6 cellular contexts compared by ENCODE assay signal in the genomic region with DNA sequence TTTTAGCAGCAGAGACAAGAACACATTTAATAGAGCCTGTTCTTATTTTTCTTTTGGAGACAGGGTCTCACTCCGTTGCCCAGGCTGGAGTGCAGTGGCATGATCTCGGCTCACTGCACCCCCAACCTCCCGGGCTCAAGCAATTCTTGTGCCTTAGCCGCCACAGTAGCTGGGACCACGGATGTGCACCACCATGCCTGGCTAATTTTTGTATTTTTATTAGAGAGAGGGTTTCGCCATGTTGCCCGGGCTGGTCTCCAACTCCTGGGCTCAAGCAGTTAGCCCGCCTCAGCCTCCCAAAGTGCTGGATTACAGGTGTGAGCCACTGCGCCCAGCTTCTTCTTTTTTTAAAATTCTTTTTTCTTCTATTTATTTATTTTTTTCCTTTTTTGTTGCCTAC. TPM values are rescaled to one million over a fixed set of nuclear protein-coding genes. Genes with fewer than 3 reads are reported as not detected.
"Had no signal": no experiment of that assay in that cellular context is flagged by ENCODE, and none has a peak within 500 bp of the region (broad histone marks: within the 10 kb centered on the region; RNA-seq: fewer than 3 reads in every experiment).

No MANE protein-coding gene starts in this region.

- H3K4me3 ChIP-seq: GM23338, K562 had no signal

- H3K4me3 Mint-ChIP-seq: GM23338, H9 had no signal

- H3K27ac Mint-ChIP-seq: GM23338 had no signal

- ATAC-seq: GM23338, K562 had no signal

- DNase-seq: H9, HCEC 1CT, IMR-90 had no signal

RNA-seq across cellular contexts. Expression of a gene that starts 23.3 kb away (rescaled TPM):
- total RNA-seq: HT-29, IMR-90, K562 had no signal
